8 cellular contexts compared by ENCODE assay signal in genomic region chr11:90222459-90223247, GRCh38. TPM values are rescaled to one million over a fixed set of nuclear protein-coding genes. Genes with fewer than 3 reads are reported as not detected.
DNase-seq lines count a peak whose midpoint lies in the region; ATAC-seq lines count a peak whose summit lies in the region.

CHORDC1 (minus strand) TSS chr11:90223049; CDS start chr11:90222954, 95 bp downstream.

- peak within 1 kb of the TSS; percentile 97 for H3K4me3 Mint-ChIP-seq in dendritic cell treated with granulocyte-macrophage colony-stimulating factor and Interleukin-4, amounts not matched to agents 40 ng/mL and 50 ng/mL, for 4 days

- peaks cover 32% of the 10 kb centered on the region for H3K36me3 Mint-ChIP-seq in dendritic cell treated with granulocyte-macrophage colony-stimulating factor and Interleukin-4, amounts not matched to agents 40 ng/mL and 50 ng/mL, for 4 days (ENCODE audit: low read depth)

- intact Hi-C loops in dendritic cell treated with granulocyte-macrophage colony-stimulating factor and Interleukin-4, amounts not matched to agents 40 ng/mL and 50 ng/mL, for 4 days (cut with micrococcal nuclease), result no loop called here

- no peaks in the 10 kb centered on the region for H3K9me3 Mint-ChIP-seq in dendritic cell treated with granulocyte-macrophage colony-stimulating factor and Interleukin-4, amounts not matched to agents 40 ng/mL and 50 ng/mL, for 4 days

- H3K4me1 Mint-ChIP-seq in dendritic cell treated with granulocyte-macrophage colony-stimulating factor and Interleukin-4, amounts not matched to agents 40 ng/mL and 50 ng/mL, for 4 days (ENCODE audit: low read depth), result peaks cover 44% of the 10 kb centered on the region

- H3K27ac Mint-ChIP-seq in dendritic cell treated with granulocyte-macrophage colony-stimulating factor and Interleukin-4, amounts not matched to agents 40 ng/mL and 50 ng/mL, for 4 days, result peak within 1 kb of the TSS; percentile 85

- no peaks in the 10 kb centered on the region for H3K27me3 Mint-ChIP-seq in dendritic cell treated with granulocyte-macrophage colony-stimulating factor and Interleukin-4, amounts not matched to agents 40 ng/mL and 50 ng/mL, for 4 days

- peak; percentile 48 to 99 (median 93) for DNase-seq in C1 segment of cervical spinal cord (lab: John Stamatoyannopoulos, UW)
- peak; percentile 85 for DNase-seq in NCI-H748 (lab: John Stamatoyannopoulos, UW; ENCODE audit: unreplicated experiment)
- DNase-seq in activated CD4-positive, alpha-beta T cell treated with anti-CD3 and anti-CD28 coated beads, Interleukin-2, amount 50 U/mL, for 1 hour, result peak; percentile 91
- DNase-seq in left lobe of liver (ENCODE audit: low spot score), result peak; percentile 98
- DNase-seq in stimulated activated CD4-positive, alpha-beta T cell treated with anti-CD3 and anti-CD28 coated beads, Interleukin-2, amount 100 ng/mL, for 4 hours (ENCODE audit: low read depth), result peak; percentile 90

- ATAC-seq in GM19324 (IDR thresholded peaks at IDR 0.05; ENCODE audit: low FRiP score, unreplicated experiment), result peak; percentile 96
- peak; percentile 92 for ATAC-seq in HG03460 (IDR thresholded peaks at IDR 0.05; ENCODE audit: unreplicated experiment)
- ATAC-seq in left lobe of liver, result peak; percentile 96

RNA-seq across cellular contexts. Expression of gene CHORDC1, which starts in this region (rescaled TPM):
- total RNA-seq in left lobe of liver, result 11.5 TPM

Comparison
In these comparisons a context has a peak if more than half of its experiments do, and no peak if none do; other contexts are left out.
1. Peak in every context shown above with its lines: DNase-seq and ATAC-seq.